Comparison of ENCODE assay signal across 25 cellular contexts in the genomic region with DNA sequence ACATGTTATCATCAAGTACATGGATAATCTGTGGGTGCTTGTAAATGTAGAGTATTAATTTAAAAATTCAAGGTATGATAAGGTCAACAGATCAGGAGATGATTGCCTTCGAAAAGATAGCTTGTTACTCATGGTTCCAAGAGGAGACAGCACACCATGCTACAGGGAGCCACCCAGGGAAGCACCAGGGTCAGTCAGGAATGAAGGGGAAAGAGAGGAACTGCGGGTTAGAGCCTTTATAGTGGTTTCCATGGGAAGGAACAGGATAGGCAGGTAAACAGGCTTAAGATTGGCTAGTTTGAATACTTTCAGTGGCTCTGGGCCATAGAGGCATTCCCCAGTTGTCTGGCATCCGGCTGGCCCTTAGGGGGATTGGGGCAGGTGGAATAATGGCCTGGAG.
"Had no signal": no experiment of that assay in that cellular context is flagged by ENCODE, and none has a peak within 500 bp of the region (broad histone marks: within the 10 kb centered on the region; RNA-seq: fewer than 3 reads in every experiment).

No MANE protein-coding gene starts in this region.

- H3K4me3 Mint-ChIP-seq: dendritic cell treated with granulocyte-macrophage colony-stimulating factor and Interleukin-4, amounts not matched to agents 40 ng/mL and 50 ng/mL, for 4 days; effector memory CD8-positive, alpha-beta T cell; endodermal cell had no signal

- H3K27ac ChIP-seq: colonic mucosa, coronary artery, dorsolateral prefrontal cortex, epithelial cell of prostate, esophagus muscularis mucosa, esophagus squamous epithelium, foreskin keratinocyte, gastrocnemius medialis, gastroesophageal sphincter, heart left ventricle, heart right ventricle had no signal

- H3K9me3 ChIP-seq: colonic mucosa, esophagus squamous epithelium, gastrocnemius medialis had no signal

- H3K27me3 Mint-ChIP-seq: dendritic cell treated with granulocyte-macrophage colony-stimulating factor and Interleukin-4, amounts not matched to agents 40 ng/mL and 50 ng/mL, for 4 days; effector memory CD8-positive, alpha-beta T cell had no signal

- H3K9me3 Mint-ChIP-seq: endodermal cell had no signal

- H3K4me1 Mint-ChIP-seq: endodermal cell had no signal

- ATAC-seq: effector memory CD8-positive, alpha-beta T cell; esophagus mucosa; foreskin keratinocyte; gastrocnemius medialis; gastroesophageal sphincter; heart left ventricle; heart right ventricle had no signal

- H3K4me1 ChIP-seq: colonic mucosa, esophagus muscularis mucosa, esophagus squamous epithelium, foreskin keratinocyte, gastrocnemius medialis, gastroesophageal sphincter, heart left ventricle, heart right ventricle had no signal

- H3K27me3 ChIP-seq: colonic mucosa, esophagus muscularis mucosa, esophagus squamous epithelium, foreskin keratinocyte, gastrocnemius medialis, gastroesophageal sphincter, heart left ventricle, heart right ventricle had no signal

- H3K36me3 ChIP-seq: colonic mucosa, esophagus muscularis mucosa, esophagus squamous epithelium, gastrocnemius medialis, gastroesophageal sphincter, heart left ventricle, heart right ventricle had no signal

- DNase-seq: colonic mucosa; cortex of kidney; dermis blood vessel endothelial cell; dorsolateral prefrontal cortex; effector CD4-positive, alpha-beta T cell; effector CD8-positive, alpha-beta T cell; effector memory CD4-positive, alpha-beta T cell; effector memory CD8-positive, alpha-beta T cell; endodermal cell; erythroblast; esophagus squamous epithelium; foreskin fibroblast; foreskin keratinocyte; foreskin melanocyte; gastrocnemius medialis; glutamatergic neuron; head of caudate nucleus; heart left ventricle; heart right ventricle had no signal

- H3K4me3 ChIP-seq: colonic mucosa, coronary artery, dorsolateral prefrontal cortex, esophagus muscularis mucosa, esophagus squamous epithelium, gastrocnemius medialis, gastroesophageal sphincter, heart left ventricle, heart right ventricle had no signal

- H3K27ac Mint-ChIP-seq: dendritic cell treated with granulocyte-macrophage colony-stimulating factor and Interleukin-4, amounts not matched to agents 40 ng/mL and 50 ng/mL, for 4 days; effector memory CD8-positive, alpha-beta T cell; endodermal cell had no signal
